8 cellular contexts compared by ENCODE assay signal in the genomic region with DNA sequence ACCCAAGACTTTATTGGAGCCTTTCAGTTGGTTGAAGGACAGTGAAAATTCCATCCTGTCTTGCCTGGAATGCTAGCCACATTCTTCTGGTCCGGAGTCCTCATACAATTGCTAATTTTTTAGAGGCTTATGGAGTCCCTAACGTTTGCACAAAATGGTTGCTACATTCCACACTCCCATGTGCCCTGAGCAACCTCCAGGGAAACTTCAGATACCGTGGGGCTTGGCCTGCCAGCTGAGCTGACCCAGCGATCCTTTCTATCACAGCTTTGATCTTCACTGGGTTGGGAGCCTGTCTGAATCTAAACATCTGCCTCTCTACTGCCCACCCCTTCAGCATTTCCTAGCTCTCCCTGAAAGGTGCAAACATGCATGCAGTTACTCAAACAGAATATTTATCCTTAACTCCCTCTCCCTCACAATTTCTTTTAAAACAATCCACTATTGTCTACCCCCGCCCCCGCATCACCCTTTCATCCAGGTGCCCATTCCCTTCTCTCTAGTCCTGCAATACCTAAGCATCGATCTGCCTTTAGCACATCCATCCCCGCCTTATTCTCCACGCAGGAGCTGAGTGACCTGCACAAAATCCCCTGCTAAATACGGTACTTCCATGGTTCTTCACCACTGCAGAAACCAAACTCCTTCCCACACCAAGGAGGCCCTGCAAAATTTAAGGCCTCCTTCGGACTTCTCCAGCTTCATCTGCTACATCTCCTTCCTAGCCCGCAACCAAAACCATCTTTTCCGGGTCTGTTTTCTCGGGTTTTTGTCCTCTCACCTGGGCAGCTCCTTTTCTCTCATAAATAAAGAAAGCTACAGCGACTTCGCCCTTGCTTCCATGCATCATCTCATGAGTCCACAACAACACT. TPM values are rescaled to one million over a fixed set of nuclear protein-coding genes. Genes with fewer than 3 reads are reported as not detected.
DNase-seq lines count a peak whose midpoint lies in the region; ATAC-seq and TF ChIP-seq lines count a peak whose summit lies in the region.

No MANE protein-coding gene starts in this region.

- peaks cover 19% of the 10 kb centered on the region for H3K36me3 Mint-ChIP-seq in CD4-positive, alpha-beta T cell (ENCODE audit: low read depth)
- no peaks in the 10 kb centered on the region for H3K36me3 Mint-ChIP-seq in IgD-negative memory B cell

- TF ChIP-seq CTCF in CD4-positive, alpha-beta T cell (IDR thresholded peaks at IDR 0.05) = no peak
- TF ChIP-seq CTCF in mammary epithelial cell (conservative IDR thresholded peaks at IDR 0.05 in 1 of 2, IDR thresholded peaks at IDR 0.05 in 1 of 2; ENCODE audit: extremely low read depth in 1 of 2, insufficient read depth in 1 of 2, low read depth in 1 of 2, low read length in 2 of 2) = no peak

- intact Hi-C loops in CD4-positive, alpha-beta T cell (cut with DNase I, micrococcal nuclease) = loop anchor here in 1 of 2 experiments (2.0 to 10.0 kb wide), 6 partner anchors 128 to 853 kb away; a partner anchor contains a TSS
- intact Hi-C loops in mammary epithelial cell (cut with micrococcal nuclease) = loop anchor here (2.0 to 10.0 kb wide), 4 partner anchors 51 to 309 kb away; a partner anchor contains a TSS

- no peaks in the 10 kb centered on the region for H3K27me3 Mint-ChIP-seq in CD4-positive, alpha-beta T cell
- H3K27me3 Mint-ChIP-seq in IgD-negative memory B cell = peaks cover 1% of the 10 kb centered on the region

- peak overlapping the region; percentile 83 for H3K4me2 ChIP-seq in mammary epithelial cell (ENCODE audit: insufficient read depth, low read depth, low read length)
- H3K4me2 ChIP-seq in mesendoderm (ENCODE audit: low read length) = peak overlapping the region; percentile 79

- no peak overlapping the region for H2AK5ac ChIP-seq in mesendoderm (ENCODE audit: low read length)

- dilution Hi-C loops in mammary epithelial cell (cut with HindIII; ENCODE audit: low sequenced_read_pairs) = no loop called here

- WGBS in mammary epithelial cell (ENCODE audit: low coverage, missing lambda C conversion rate) = 3% methylated on average over 13 of the region's 16 CpGs
- WGBS in mesendoderm (ENCODE audit: extremely low coverage, insufficient coverage, low lambda C conversion rate) = no CpG with 5 or more reads among the region's 16 CpGs

- peak overlapping the region; percentile 92 for H3K56ac ChIP-seq in mesendoderm (ENCODE audit: low read length)

- H3K9me3 ChIP-seq in CD4-positive, alpha-beta T cell (ENCODE audit: control insufficient read depth, low read length) = no peaks in the 10 kb centered on the region
- no peaks in the 10 kb centered on the region for H3K9me3 ChIP-seq in mammary epithelial cell (replicated peaks; ENCODE audit: insufficient read depth, low read length)

- peaks cover 10% of the 10 kb centered on the region for H3K79me1 ChIP-seq in mesendoderm (ENCODE audit: low read length)

- H4K5ac ChIP-seq in mesendoderm (ENCODE audit: low read length) = no peak overlapping the region

- no peaks in the 10 kb centered on the region for H3K27me3 ChIP-seq in CD4-positive, alpha-beta T cell (ENCODE audit: control insufficient read depth, insufficient read depth, low read length)
- H3K27me3 ChIP-seq in mammary epithelial cell (ENCODE audit: insufficient read depth, low read length) = no peaks in the 10 kb centered on the region
- no peaks in the 10 kb centered on the region for H3K27me3 ChIP-seq in mesendoderm (ENCODE audit: insufficient read depth, low read length, poor library complexity)

- H4K20me1 ChIP-seq in mammary epithelial cell (ENCODE audit: insufficient read depth, low read length) = no peaks in the 10 kb centered on the region

- peak overlapping the region; percentile 71 for H3K18ac ChIP-seq in mesendoderm (ENCODE audit: low read length)

- peak overlapping the region; percentile 94 for H3K4me3 Mint-ChIP-seq in CD4-positive, alpha-beta T cell
- peak overlapping the region; percentile 88 to 99 (median 98) for H3K4me3 Mint-ChIP-seq in IgD-negative memory B cell

- H3K9me3 Mint-ChIP-seq in CD4-positive, alpha-beta T cell = no peaks in the 10 kb centered on the region
- no peaks in the 10 kb centered on the region for H3K9me3 Mint-ChIP-seq in IgD-negative memory B cell

- POLR2A ChIA-PET in CD4-positive, alpha-beta T cell (lab: Charles Lee) = interaction anchor here (1.0 to 1.9 kb wide), 11 partner anchors 9 to 856 kb away, joined by 3 to 8 read pairs (median 5); a partner anchor contains a TSS

- no peak overlapping the region for H4K8ac ChIP-seq in mesendoderm (ENCODE audit: low read depth, low read length)

- H3K4me1 ChIP-seq in mammary epithelial cell (ENCODE audit: insufficient read depth, low read length) (peaks cover 23% of the 10 kb centered on the region), mesendoderm (ENCODE audit: control insufficient read depth, low read depth, low read length) (peaks cover 1% of the 10 kb centered on the region)

- peak in 1 of 10 experiments; percentile 3 for DNase-seq in CD4-positive, alpha-beta T cell
- DNase-seq in mammary epithelial cell (no peak), mesendoderm (peak; percentile 93), DMS153 treated with DMSO at 0.1 percent for 48 hours (lab: John Stamatoyannopoulos, UW; ENCODE audit: unreplicated experiment) (no peak), LoVo (ENCODE audit: low spot score) (no peak), NCI-H226 (no peak)

- BruUV-seq in mammary epithelial cell (replicated peaks; lab: Mats Ljungman, UMichigan) = no TSS peak

- H3K9ac ChIP-seq in mammary epithelial cell (ENCODE audit: insufficient read depth, low read length) = peak overlapping the region; percentile 52
- H3K9ac ChIP-seq in mesendoderm (ENCODE audit: low read length) = peak overlapping the region; percentile 66

- CTCF ChIA-PET in CD4-positive, alpha-beta T cell (lab: Charles Lee) = interaction anchor here (0.8 kb wide), 1 partner anchor 416 kb away, joined by 3 read pairs; no protein-coding TSS in a partner anchor
- CTCF ChIA-PET in mammary epithelial cell (lab: Charles Lee; ENCODE audit: low non-redundant PET) = interaction anchor here (0.5 kb wide), 1 partner anchor 53 kb away, joined by 4 read pairs; no protein-coding TSS in a partner anchor

- no peak overlapping the region for H3K23ac ChIP-seq in mesendoderm (ENCODE audit: low read length)

- in situ Hi-C loops in mammary epithelial cell (cut with MboI; ENCODE audit: low sequenced_read_pairs in 2 of 2) = no loop called here

- H2AFZ ChIP-seq in mammary epithelial cell (ENCODE audit: low read depth, low read length) = peak overlapping the region; percentile 93

- peak overlapping the region; percentile 89 for H3K27ac Mint-ChIP-seq in CD4-positive, alpha-beta T cell
- peak overlapping the region; percentile 77 to 95 (median 84) for H3K27ac Mint-ChIP-seq in IgD-negative memory B cell

- peak overlapping the region; percentile 81 for H3K4ac ChIP-seq in mesendoderm (ENCODE audit: low read depth, low read length)

- H3K4me3 ChIP-seq in mammary epithelial cell (replicated peaks in 1 of 3; ENCODE audit: insufficient read depth in 1 of 3, low read depth in 2 of 3, low read length in 3 of 3) (peak overlapping the region; percentile 63 to 89 (median 79)), mesendoderm (ENCODE audit: low read length) (peak overlapping the region; percentile 54)

- ATAC-seq in CD4-positive, alpha-beta T cell (ENCODE audit: poor library complexity) = no peak
- no peak for ATAC-seq in HG02678 (IDR thresholded peaks at IDR 0.05; ENCODE audit: unreplicated experiment)

- H3K79me2 ChIP-seq in mammary epithelial cell (ENCODE audit: insufficient read depth, low read length) = peaks cover 61% of the 10 kb centered on the region
- H3K79me2 ChIP-seq in mesendoderm (ENCODE audit: control insufficient read depth, insufficient read depth, low read length) = peaks cover 32% of the 10 kb centered on the region

- H2BK15ac ChIP-seq in mesendoderm (replicated peaks; ENCODE audit: low read depth) = no peak overlapping the region

- H2BK120ac ChIP-seq in mesendoderm (ENCODE audit: low read depth, low read length) = no peak overlapping the region

- no peak overlapping the region for H3K27ac ChIP-seq in CD4-positive, alpha-beta T cell (ENCODE audit: low read depth, low read length)
- peak overlapping the region; percentile 32 for H3K27ac ChIP-seq in mammary epithelial cell (ENCODE audit: insufficient read depth, low read depth, low read length)
- H3K27ac ChIP-seq in mesendoderm (ENCODE audit: low read depth, low read length) = peak overlapping the region; percentile 10

- H3K4me1 Mint-ChIP-seq in CD4-positive, alpha-beta T cell (ENCODE audit: low read depth) = peaks cover 57% of the 10 kb centered on the region
- H3K4me1 Mint-ChIP-seq in IgD-negative memory B cell = peaks cover 15 to 33% (median 18%) of the 10 kb centered on the region in 3 donors

- no peaks in the 10 kb centered on the region for H3K36me3 ChIP-seq in mammary epithelial cell (ENCODE audit: insufficient read depth, low read length)
- no peaks in the 10 kb centered on the region for H3K36me3 ChIP-seq in mesendoderm (ENCODE audit: control insufficient read depth, insufficient read depth, low read length)

- no peak overlapping the region for H2BK5ac ChIP-seq in mesendoderm (ENCODE audit: low read length)

RNA-seq across cellular contexts. Expression of a gene that starts 0.8 kb away (rescaled TPM):
- total RNA-seq in CD4-positive, alpha-beta T cell = 1 to 10 TPM; 4.5 to 4.7 TPM
- polyA plus RNA-seq in IgD-negative memory B cell (2.8 TPM), mammary epithelial cell (3.3 TPM)
- 10 to 100 TPM; 14.9 to 33.2 TPM for total RNA-seq in mammary epithelial cell
- 18.0 TPM for polyA minus RNA-seq in mammary epithelial cell
- 5.9 TPM for polyA plus RNA-seq in mesendoderm (2013, experiment 1 of 2)
- polyA plus RNA-seq in mesendoderm (2013, experiment 2 of 2) = 5.6 TPM
